In the genomic region with DNA sequence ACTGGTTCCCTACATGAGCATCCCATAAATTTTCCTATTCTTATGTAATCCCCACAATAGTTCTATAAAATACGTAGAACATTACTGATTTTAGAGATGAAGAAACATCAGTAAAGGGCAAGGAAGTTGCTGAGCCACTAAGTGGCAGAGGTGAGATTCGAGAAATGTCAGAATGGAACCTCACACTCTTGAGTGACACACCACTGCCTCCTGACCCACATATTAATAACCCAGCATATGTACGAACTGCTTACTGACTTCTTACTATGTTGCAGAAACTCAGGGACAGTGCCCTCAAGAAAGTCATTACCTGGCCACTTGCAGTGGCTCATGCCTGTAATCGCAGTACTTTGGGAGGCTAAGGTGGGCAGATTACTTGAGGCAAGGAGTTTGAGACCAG, we compare ENCODE assay signal across 24 cellular contexts.
"Had no signal": no experiment of that assay in that cellular context is flagged by ENCODE, and none has a peak within 500 bp of the region (broad histone marks: within the 10 kb centered on the region; RNA-seq: fewer than 3 reads in every experiment).

No MANE protein-coding gene starts in this region.

- H3K36me3 Mint-ChIP-seq: activated CD8-positive, alpha-beta memory T cell treated with anti-CD3 and anti-CD28 coated beads, Interleukin-2, amount 10 ng/mL, durations not matched to agents 7 days and 5 days; brain had no signal

- H3K27ac Mint-ChIP-seq: activated CD4-positive, alpha-beta memory T cell treated with anti-CD3 and anti-CD28 coated beads, Interleukin-2, amount 10 ng/mL, durations not matched to agents 7 days and 5 days; activated CD4-positive, alpha-beta T cell treated with anti-CD3 and anti-CD28 coated beads, Interleukin-2, amount 10 ng/mL, durations not matched to agents 24 days and 14 days; activated CD8-positive, alpha-beta memory T cell treated with anti-CD3 and anti-CD28 coated beads, Interleukin-2, amount 10 ng/mL, durations not matched to agents 7 days and 5 days; activated naive CD4-positive, alpha-beta T cell treated with anti-CD3 and anti-CD28 coated beads for 36 hours; activated naive CD8-positive, alpha-beta T cell treated with anti-CD3 and anti-CD28 coated beads for 36 hours; brain had no signal

- DNase-seq: activated CD4-positive, alpha-beta memory T cell treated with anti-CD3 and anti-CD28 coated beads, Interleukin-2, amount 10 ng/mL, durations not matched to agents 7 days and 5 days; activated CD4-positive, alpha-beta T cell treated with anti-CD3 and anti-CD28 coated beads, Interleukin-2, amount 10 ng/mL, durations not matched to agents 24 days and 14 days; activated CD4-positive, CD25-positive, alpha-beta regulatory T cell treated with anti-CD3 and anti-CD28 coated beads, Interleukin-2, amount 50 U/mL, for 72 hours; activated CD8-positive, alpha-beta memory T cell treated with anti-CD3 and anti-CD28 coated beads, Interleukin-2, amount 10 ng/mL, durations not matched to agents 7 days and 5 days; activated effector memory CD4-positive, alpha-beta T cell treated with anti-CD3 and anti-CD28 coated beads, Interleukin-2, amount 50 U/mL, for 16 hours; activated naive CD4-positive, alpha-beta T cell treated with anti-CD3 and anti-CD28 coated beads for 36 hours; activated naive CD8-positive, alpha-beta T cell treated with anti-CD3 and anti-CD28 coated beads for 36 hours; adrenal gland; aorta; dorsolateral prefrontal cortex; effector memory CD4-positive, alpha-beta T cell; erythroblast; gastrocnemius medialis; glutamatergic neuron; islet precursor cell; left ventricle myocardium superior; nucleus accumbens; pancreas; retina; stimulated activated CD4-positive, alpha-beta T cell treated with anti-CD3 and anti-CD28 coated beads, Interleukin-12 subunit alpha, Interleukin-12 subunit beta, amount 100 ng/mL, for 4 hours; stimulated activated CD4-positive, alpha-beta T cell treated with anti-CD3 and anti-CD28 coated beads, Interleukin-4, amount 100 ng/mL, for 1 hour; T-helper 2 cell had no signal

- H3K4me3 Mint-ChIP-seq: activated CD4-positive, alpha-beta memory T cell treated with anti-CD3 and anti-CD28 coated beads, Interleukin-2, amount 10 ng/mL, durations not matched to agents 7 days and 5 days; activated CD4-positive, alpha-beta T cell treated with anti-CD3 and anti-CD28 coated beads, Interleukin-2, amount 10 ng/mL, durations not matched to agents 24 days and 14 days; activated CD8-positive, alpha-beta memory T cell treated with anti-CD3 and anti-CD28 coated beads, Interleukin-2, amount 10 ng/mL, durations not matched to agents 7 days and 5 days; activated naive CD4-positive, alpha-beta T cell treated with anti-CD3 and anti-CD28 coated beads for 36 hours; activated naive CD8-positive, alpha-beta T cell treated with anti-CD3 and anti-CD28 coated beads for 36 hours; brain had no signal

- H3K4me1 Mint-ChIP-seq: activated CD4-positive, alpha-beta memory T cell treated with anti-CD3 and anti-CD28 coated beads, Interleukin-2, amount 10 ng/mL, durations not matched to agents 7 days and 5 days; activated CD4-positive, alpha-beta T cell treated with anti-CD3 and anti-CD28 coated beads, Interleukin-2, amount 10 ng/mL, durations not matched to agents 24 days and 14 days; activated CD8-positive, alpha-beta memory T cell treated with anti-CD3 and anti-CD28 coated beads, Interleukin-2, amount 10 ng/mL, durations not matched to agents 7 days and 5 days had no signal

- ATAC-seq: activated CD8-positive, alpha-beta memory T cell treated with anti-CD3 and anti-CD28 coated beads, Interleukin-2, amount 10 ng/mL, durations not matched to agents 7 days and 5 days; gastrocnemius medialis; pancreas; sciatic nerve had no signal

- H3K27me3 Mint-ChIP-seq: activated CD4-positive, alpha-beta memory T cell treated with anti-CD3 and anti-CD28 coated beads, Interleukin-2, amount 10 ng/mL, durations not matched to agents 7 days and 5 days; activated CD4-positive, alpha-beta T cell treated with anti-CD3 and anti-CD28 coated beads, Interleukin-2, amount 10 ng/mL, durations not matched to agents 24 days and 14 days; activated CD8-positive, alpha-beta memory T cell treated with anti-CD3 and anti-CD28 coated beads, Interleukin-2, amount 10 ng/mL, durations not matched to agents 7 days and 5 days; activated naive CD8-positive, alpha-beta T cell treated with anti-CD3 and anti-CD28 coated beads for 36 hours; brain had no signal
